In the genomic region with DNA sequence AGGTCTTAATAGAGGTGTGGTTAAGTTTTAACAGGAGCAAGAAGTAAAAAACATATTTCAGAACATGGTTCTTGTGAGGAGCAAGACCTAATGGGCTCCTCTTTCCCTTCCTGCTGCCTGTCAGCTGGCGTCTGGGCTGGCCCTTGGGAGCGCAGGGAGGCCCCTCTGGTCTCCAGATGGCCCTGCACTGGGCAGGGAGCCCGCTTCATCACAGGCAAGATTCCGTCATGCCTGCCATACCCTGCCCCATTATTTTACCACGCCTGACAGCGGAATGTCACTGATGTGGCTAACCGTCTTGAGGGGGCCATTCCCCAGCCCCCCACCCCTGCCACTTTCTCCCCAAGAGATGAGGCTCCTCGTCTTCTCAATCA, we compare ENCODE assay signal across 13 cellular contexts. TPM values are rescaled to one million over a fixed set of nuclear protein-coding genes. Genes with fewer than 3 reads are reported as not detected.
DNase-seq lines count a peak whose midpoint lies in the region; ATAC-seq and TF ChIP-seq lines count a peak whose summit lies in the region.
"Had no signal": no experiment of that assay in that cellular context is flagged by ENCODE, and none has a peak within 500 bp of the region (broad histone marks: within the 10 kb centered on the region; RNA-seq: fewer than 3 reads in every experiment).

No MANE protein-coding gene starts in this region.

- H3K4me3 ChIP-seq in upper lobe of right lung, result no peak overlapping the region
- H3K4me3 ChIP-seq: K562 had no signal

- no peaks in the 10 kb centered on the region for H3K9me3 ChIP-seq in upper lobe of right lung

- H3K4me1 ChIP-seq in upper lobe of right lung, result peaks cover 3% of the 10 kb centered on the region

- H3K27ac ChIP-seq in upper lobe of right lung, result peak overlapping the region; percentile 78
- H3K27ac ChIP-seq: 22Rv1 had no signal

- intact Hi-C loops in upper lobe of right lung (cut with DNase I), result loop anchor here (10.0 kb wide), 1 partner anchor 435 kb away; no protein-coding TSS in a partner anchor

- no peak for ATAC-seq in upper lobe of right lung
- ATAC-seq in HG02973 (IDR thresholded peaks at IDR 0.05; ENCODE audit: unreplicated experiment), result no peak
- ATAC-seq in HG03039 (IDR thresholded peaks at IDR 0.05; ENCODE audit: unreplicated experiment), result no peak
- ATAC-seq: K562 had no signal

- peak; percentile 45 to 73 for DNase-seq in NCI-H524 (lab: John Stamatoyannopoulos, UW)
- no peak for DNase-seq in NCI-H524 treated with DMSO at 0.1 percent for 48 hours (lab: John Stamatoyannopoulos, UW)
- DNase-seq in cerebellum (ENCODE audit: low spot score), result peak; percentile 65
- peak; percentile 21 for DNase-seq in left kidney (ENCODE audit: low read depth, low spot score)
- DNase-seq in upper lobe of right lung, result peak; percentile 63
- DNase-seq in NCI-H510A treated with DMSO at 0.1 percent for 48 hours (lab: John Stamatoyannopoulos, UW), result no peak
- DNase-seq: activated naive CD4-positive, alpha-beta T cell treated with anti-CD3 and anti-CD28 coated beads, Interleukin-2, amount 50 U/mL, for 16 hours; NCI-H1417; NCI-H82 had no signal

- TF ChIP-seq CTCF in upper lobe of right lung (IDR thresholded peaks at IDR 0.05), result no peak

- no peaks in the 10 kb centered on the region for H3K27me3 ChIP-seq in upper lobe of right lung

- no peaks in the 10 kb centered on the region for H3K36me3 ChIP-seq in upper lobe of right lung

RNA-seq across cellular contexts. Expression of gene EFCAB6, which starts 17.3 kb away (rescaled TPM):
- total RNA-seq in cerebellum, result 6.2 TPM
- total RNA-seq in upper lobe of right lung, result 3.6 TPM
- total RNA-seq: K562 had no signal

RNA-seq across cellular contexts. Expression of gene SULT4A1, which starts 32.9 kb away (rescaled TPM):
- total RNA-seq in cerebellum (29.7 TPM), upper lobe of right lung (not detected)

Comparison
In these comparisons a context has a peak if more than half of its experiments do, and no peak if none do; other contexts are left out.
1. DNase-seq: peak in NCI-H524 (2 of 2), cerebellum (single experiment), left kidney (single experiment) and upper lobe of right lung (single experiment); none in NCI-H524 treated with DMSO at 0.1 percent for 48 hours (single experiment) and NCI-H510A treated with DMSO at 0.1 percent for 48 hours (single experiment).
2. RNA of gene SULT4A1, which starts 32.9 kb away (total RNA-seq): 29.7 TPM in cerebellum (single experiment); not detected in upper lobe of right lung (single experiment); every median in the first group is over 10 times any median in the second.